Comparison of ENCODE assay signal across 9 cellular contexts in the genomic region with DNA sequence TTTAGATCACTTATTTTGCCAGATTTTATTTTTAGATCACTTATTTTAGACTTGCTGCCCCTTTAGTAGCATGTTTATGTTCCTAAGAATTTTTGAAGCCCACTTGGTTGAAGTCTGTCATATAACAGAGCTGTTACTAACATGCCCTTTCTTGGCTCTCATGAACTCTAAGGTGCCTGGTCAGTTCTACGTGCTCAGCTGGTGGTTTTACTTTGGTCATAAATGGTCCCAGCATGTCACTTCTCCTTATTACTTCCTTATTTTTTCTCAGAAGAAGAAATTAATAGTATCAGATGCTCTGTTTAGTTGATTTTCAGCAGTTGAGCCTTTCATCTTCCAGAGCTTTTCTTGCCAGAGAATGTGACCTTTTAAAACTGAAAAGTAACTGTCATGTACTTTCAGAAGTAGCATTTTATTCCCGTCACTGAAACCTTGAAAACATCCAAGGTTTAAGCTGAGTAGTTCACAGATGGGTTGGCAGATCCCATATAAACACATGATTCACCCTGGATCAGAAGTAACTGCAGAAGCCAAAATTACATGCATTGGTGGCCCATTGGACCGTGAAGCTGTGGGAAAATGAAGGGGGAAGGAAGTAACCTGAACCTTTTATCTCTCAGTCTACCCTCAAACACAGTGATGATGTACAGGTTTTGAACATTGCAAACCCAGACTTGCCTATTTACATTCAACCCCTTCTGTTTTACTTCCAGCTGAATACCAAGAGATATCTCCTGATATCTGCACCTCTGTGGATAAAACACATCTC. TPM values are rescaled to one million over a fixed set of nuclear protein-coding genes. Genes with fewer than 3 reads are reported as not detected.
DNase-seq lines count a peak whose midpoint lies in the region; ATAC-seq and TF ChIP-seq lines count a peak whose summit lies in the region.
"Had no signal": no experiment of that assay in that cellular context is flagged by ENCODE, and none has a peak within 500 bp of the region (broad histone marks: within the 10 kb centered on the region; RNA-seq: fewer than 3 reads in every experiment).

No MANE protein-coding gene starts in this region.

- H3K36me3 ChIP-seq in upper lobe of left lung: peaks cover 0 to 9% (median 7%) of the 10 kb centered on the region in 4 donors

- peak; percentile 82 for ATAC-seq in GM21723 (IDR thresholded peaks at IDR 0.05; ENCODE audit: unreplicated experiment)
- peak in 1 of 2 donors; percentile 74 for ATAC-seq in upper lobe of left lung (ENCODE audit: low FRiP score in 2 of 2)
- ATAC-seq: HCT116 had no signal

- no peak for TF ChIP-seq EP300 in upper lobe of left lung (IDR thresholded peaks at IDR 0.05)

- no peak overlapping the region for H3K4me3 ChIP-seq in fibroblast of villous mesenchyme (ENCODE audit: low read depth, low read length)
- no peak overlapping the region for H3K4me3 ChIP-seq in upper lobe of left lung

- no peak for TF ChIP-seq POLR2A in upper lobe of left lung (IDR thresholded peaks at IDR 0.05)

- peak overlapping the region; percentile 34 to 72 (median 47) for H3K27ac ChIP-seq in upper lobe of left lung

- H3K9me3 ChIP-seq in upper lobe of left lung: no peaks in the 10 kb centered on the region

- WGBS in upper lobe of left lung, 2 donors: 36 to 48% methylated on average over 3 of the region's 3 CpGs

- H3K27me3 ChIP-seq in upper lobe of left lung: no peaks in the 10 kb centered on the region

- TF ChIP-seq CTCF in fibroblast of villous mesenchyme (IDR thresholded peaks at IDR 0.05; ENCODE audit: insufficient read depth, low read depth, low read length) (no peak), upper lobe of left lung (IDR thresholded peaks at IDR 0.05) (no peak)

- DNase-seq in DMS 273 treated with DMSO at 0.1 percent for 48 hours (lab: John Stamatoyannopoulos, UW) (peak; percentile 31), NCI-H446 (lab: John Stamatoyannopoulos, UW) (peak; percentile 48 to 72), fibroblast of villous mesenchyme (ENCODE audit: low read depth) (peak; percentile 94), upper lobe of left lung (no peak), NCI-H82 (lab: John Stamatoyannopoulos, UW) (no peak), NCI-H2081 treated with DMSO at 0.1 percent for 48 hours (lab: John Stamatoyannopoulos, UW) (no peak), HUDEP-2 (lab: John Stamatoyannopoulos, UW; ENCODE audit: unreplicated experiment in 76 of 76) (no peak)

- peaks cover 16 to 24% (median 19%) of the 10 kb centered on the region in 4 donors for H3K4me1 ChIP-seq in upper lobe of left lung

RNA-seq across cellular contexts. Expression of gene HACD4, which starts 50.5 kb away (rescaled TPM):
- total RNA-seq in fibroblast of villous mesenchyme (10.0 and 22.0 TPM in 2 replicates), upper lobe of left lung (10 to 100 TPM in 2 of 6 donors, 1 to 10 TPM in 4; 2.7 to 17.7 (median 7.3) TPM)

Comparison
In these comparisons a context has a peak if more than half of its experiments do, and no peak if none do; other contexts are left out.
1. DNase-seq: peak in DMS 273 treated with DMSO at 0.1 percent for 48 hours (single experiment), NCI-H446 (2 of 2) and fibroblast of villous mesenchyme (single experiment); none in upper lobe of left lung (0 of 2), NCI-H82 (single experiment), NCI-H2081 treated with DMSO at 0.1 percent for 48 hours (single experiment) and HUDEP-2 (0 of 76).